ENCODE assay signal across 9 cellular contexts in genomic region chr2:28809927-28810326, GRCh38. TPM values are rescaled to one million over a fixed set of nuclear protein-coding genes. Genes with fewer than 3 reads are reported as not detected.
DNase-seq lines count a peak whose midpoint lies in the region; ATAC-seq and TF ChIP-seq lines count a peak whose summit lies in the region.
"Had no signal": no experiment of that assay in that cellular context is flagged by ENCODE, and none has a peak within 500 bp of the region (broad histone marks: within the 10 kb centered on the region; RNA-seq: fewer than 3 reads in every experiment).

No MANE protein-coding gene starts in this region.

- H3K4me1 ChIP-seq in PC-3 (ENCODE audit: insufficient read depth, low read length) (no peaks in the 10 kb centered on the region), esophagus muscularis mucosa (peaks cover 19 to 25% (median 22%) of the 10 kb centered on the region in 4 donors), rectal smooth muscle tissue (ENCODE audit: control insufficient read depth, insufficient read depth, low read length) (peaks cover 3% of the 10 kb centered on the region)

- H3K27ac Mint-ChIP-seq in Calu3 (ENCODE audit: unreplicated experiment): no peak overlapping the region

- peak; percentile 12 for ATAC-seq in PC-3

- H3K79me2 ChIP-seq in PC-3 (ENCODE audit: low read length): no peaks in the 10 kb centered on the region

- peak overlapping the region; percentile 42 for H3K4me2 ChIP-seq in PC-3 (ENCODE audit: low read length)

- H3F3A ChIP-seq in PC-3 (ENCODE audit: low read length, unreplicated experiment): no peaks in the 10 kb centered on the region

- CTCF ChIA-PET in Calu3 (lab: Charles Lee): interaction anchor here (0.7 kb wide), 1 partner anchor 291 kb away, joined by 8 read pairs; no protein-coding TSS in a partner anchor
- CTCF ChIA-PET in PC-3 (lab: Charles Lee): interaction anchor here (0.7 kb wide), 1 partner anchor 80 kb away, joined by 6 read pairs; no protein-coding TSS in a partner anchor

- TF ChIP-seq EP300 in esophagus muscularis mucosa (IDR thresholded peaks at IDR 0.05): no peak

- no peaks in the 10 kb centered on the region for H3K9me3 ChIP-seq in PC-3 (ENCODE audit: low read length)
- no peaks in the 10 kb centered on the region for H3K9me3 ChIP-seq in esophagus muscularis mucosa

- peak overlapping the region; percentile 69 for H3K4me3 Mint-ChIP-seq in Calu3 (ENCODE audit: low read depth, unreplicated experiment)

- peak overlapping the region; percentile 41 for H2AFZ ChIP-seq in PC-3 (ENCODE audit: low read length)

- H3K27me3 Mint-ChIP-seq in Calu3 (ENCODE audit: unreplicated experiment): no peaks in the 10 kb centered on the region

- POLR2A ChIA-PET in PC-3 (lab: Charles Lee; ENCODE audit: unreplicated experiment): interaction anchor here (0.6 kb wide), 1 partner anchor 1336 kb away, joined by 5 read pairs; no protein-coding TSS in a partner anchor

- no peaks in the 10 kb centered on the region for H3K4me1 Mint-ChIP-seq in Calu3 (ENCODE audit: low read depth, unreplicated experiment)

- peaks cover 46% of the 10 kb centered on the region for H3K36me3 Mint-ChIP-seq in Calu3 (ENCODE audit: insufficient read depth, unreplicated experiment)

- H3K4me3 ChIP-seq in PC-3 (ENCODE audit: low read length): peak overlapping the region; percentile 45
- H3K4me3 ChIP-seq in esophagus muscularis mucosa: peak overlapping the region; percentile 54 to 66 (median 56)
- peak overlapping the region; percentile 72 for H3K4me3 ChIP-seq in rectal smooth muscle tissue (ENCODE audit: low read length)

- H3K27me3 ChIP-seq in PC-3 (ENCODE audit: low read length) (no peaks in the 10 kb centered on the region), esophagus muscularis mucosa (no peaks in the 10 kb centered on the region), rectal smooth muscle tissue (ENCODE audit: control insufficient read depth, insufficient read depth, low read length) (no peaks in the 10 kb centered on the region)

- DNase-seq in Calu3 (no peak), PC-3 (no peak), esophagus muscularis mucosa (ENCODE audit: extremely low spot score) (no peak), NCI-H1694 treated with DMSO at 0.1 percent for 48 hours (lab: John Stamatoyannopoulos, UW) (no peak), NCI-H1436 treated with DMSO at 0.1 percent for 48 hours (lab: John Stamatoyannopoulos, UW) (no peak), SW 1271 (lab: John Stamatoyannopoulos, UW) (no peak), NCI-H187 (lab: John Stamatoyannopoulos, UW) (no peak)
- DNase-seq: NCI-H2081 had no signal

- H3K9ac ChIP-seq in PC-3 (ENCODE audit: low read length) (0 out of 2 replicates have a peak overlapping the region, but pooled peaks have one; percentile 6), rectal smooth muscle tissue (ENCODE audit: low read length) (no peak overlapping the region)

- H3K27ac ChIP-seq in PC-3 (ENCODE audit: low read length): peak overlapping the region; percentile 14; the same call in 1 of the 2 replicates
- H3K27ac ChIP-seq in esophagus muscularis mucosa (replicated peaks in 1 of 4): peak overlapping the region; percentile 53 to 70 (median 66)
- H3K27ac ChIP-seq in rectal smooth muscle tissue (ENCODE audit: low read depth, low read length): no peak overlapping the region

- no peaks in the 10 kb centered on the region for H3K9me3 Mint-ChIP-seq in Calu3 (ENCODE audit: low read depth, unreplicated experiment)

- no peaks in the 10 kb centered on the region for H4K20me1 ChIP-seq in PC-3 (ENCODE audit: low read length)

- BruUV-seq in Calu3 (replicated peaks; lab: Mats Ljungman, UMichigan) (no TSS peak), PC-3 (replicated peaks; lab: Mats Ljungman, UMichigan) (no TSS peak)

- no peaks in the 10 kb centered on the region for H3K9me2 ChIP-seq in PC-3 (replicated peaks; ENCODE audit: low read length)

- WGBS in esophagus muscularis mucosa: 65% methylated on average over 10 of the region's 10 CpGs

- no peak for TF ChIP-seq CTCF in Calu3 (IDR thresholded peaks at IDR 0.05; ENCODE audit: unreplicated experiment)
- TF ChIP-seq CTCF in PC-3 (conservative IDR thresholded peaks at IDR 0.05; ENCODE audit: low read depth, low read length): no peak
- no peak for TF ChIP-seq CTCF in esophagus muscularis mucosa (IDR thresholded peaks at IDR 0.05)

- intact Hi-C loops in Calu3 (cut with micrococcal nuclease; ENCODE audit: unreplicated experiment) (no loop called here), PC-3 (cut with micrococcal nuclease) (no loop called here), esophagus muscularis mucosa (cut with DNase I) (loop anchor here (5.0 to 10.0 kb wide), 2 partner anchors 55 to 243 kb away; no protein-coding TSS in a partner anchor)

- TF ChIP-seq POLR2A in esophagus muscularis mucosa (IDR thresholded peaks at IDR 0.05; ENCODE audit: low read depth): no peak

- H3K36me3 ChIP-seq in PC-3 (ENCODE audit: low read depth, low read length): peaks cover 4% of the 10 kb centered on the region; the same call in 1 of the 2 replicates
- H3K36me3 ChIP-seq in esophagus muscularis mucosa: peaks cover 11 to 27% (median 20%) of the 10 kb centered on the region in 4 donors
- H3K36me3 ChIP-seq in rectal smooth muscle tissue (ENCODE audit: control insufficient read depth, insufficient read depth, low read length): peaks cover 7% of the 10 kb centered on the region

RNA-seq across cellular contexts. Expression of gene SPDYA, which starts 0.7 kb away (rescaled TPM):
- total RNA-seq in Calu3 (2022) (1.2 and 2.0 TPM in 2 replicates), PC-3 (2014; rRNA removed) (0.69 and 1.3 TPM in 2 replicates), esophagus muscularis mucosa (1 to 10 TPM in 2 of 4 donors, under 1 TPM in 2; 0.33 to 3.0 (median 0.91) TPM)

RNA-seq across cellular contexts. Expression of gene PPP1CB, which starts 58.3 kb away (rescaled TPM):
- total RNA-seq in Calu3 (2022): 218 and 235 TPM in 2 replicates
- total RNA-seq in PC-3 (2014; rRNA removed): 84.2 and 101 TPM in 2 replicates
- 1,000 to 10,000 TPM in 1 of 4 donors, 100 to 1,000 TPM in 3; 658 to 1,191 (median 759) TPM for total RNA-seq in esophagus muscularis mucosa
